ENCODE assay signal across 1 cellular context in genomic region chr7:105849122-105849855, GRCh38.
TF ChIP-seq lines count a peak whose summit lies in the region.

No MANE protein-coding gene starts in this region.

TF ChIP-seq in HCT116, 20 proteins besides CTCF, POLR2A, EP300 and RAD21 (continued from another document):
- TF ChIP-seq MAX (IDR thresholded peaks at IDR 0.05) (no peak), ZNF274 (IDR thresholded peaks at IDR 0.05; ENCODE audit: low read depth, low read length) (no peak), EGR1 (IDR thresholded peaks at IDR 0.05; ENCODE audit: low read depth) (no peak), ZBTB33 (IDR thresholded peaks at IDR 0.05; ENCODE audit: extremely low read depth, insufficient replicate concordance, low read length) (no peak)
